ENCODE assay signal across 8 cellular contexts in the genomic region with DNA sequence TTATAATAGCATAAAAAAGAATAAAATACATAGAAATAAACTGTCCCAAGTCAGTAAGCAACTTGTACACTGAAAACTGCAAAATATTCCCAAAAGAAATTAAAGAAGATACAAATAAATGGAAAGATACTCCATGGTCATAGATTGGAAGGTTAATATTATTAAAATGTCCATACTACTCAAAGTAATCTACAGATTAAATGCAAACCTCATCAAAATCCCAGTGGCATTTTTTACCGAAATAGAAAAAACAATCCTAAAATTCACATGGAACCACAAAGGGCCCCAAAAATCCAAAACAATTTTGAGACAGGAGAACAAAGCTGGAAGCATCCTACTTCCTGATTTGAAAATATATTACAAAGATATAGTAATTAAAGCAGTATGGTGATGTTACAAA.
"Had no signal": no experiment of that assay in that cellular context is flagged by ENCODE, and none has a peak within 500 bp of the region (broad histone marks: within the 10 kb centered on the region; RNA-seq: fewer than 3 reads in every experiment).

No MANE protein-coding gene starts in this region.

- ATAC-seq: GM12878 had no signal

- H3K4me3 ChIP-seq: GM12878 had no signal

- FAIRE-seq: G401.6, GM12878, GM12891, GM12892, GM18507, GM19239 had no signal

- DNase-seq: GDM1, GF-D8 had no signal
